Comparison of ENCODE assay signal across 1 cellular context in genomic region chr13:105773887-105774538, GRCh38.
TF ChIP-seq lines count a peak whose summit lies in the region.

No MANE protein-coding gene starts in this region.

TF ChIP-seq in SK-N-SH treated with all-trans-retinoic acid at 6 μM for 48 hours, 23 proteins besides CTCF, POLR2A, EP300 and RAD21 (continued from another document):
- TF ChIP-seq CREB5 (CRISPR knock-in tag; IDR thresholded peaks at IDR 0.05; ENCODE audit: low read depth) (no peak), ZNF565 (CRISPR knock-in tag; conservative IDR thresholded peaks at IDR 0.05; ENCODE audit: low read depth) (no peak), CSRNP3 (CRISPR knock-in tag; IDR thresholded peaks at IDR 0.05) (no peak), CSDC2 (CRISPR knock-in tag; IDR thresholded peaks at IDR 0.05) (no peak), PPARA (CRISPR knock-in tag; IDR thresholded peaks at IDR 0.05; ENCODE audit: borderline replicate concordance) (no peak)
